In genomic region chr6:167371770-167372240, GRCh38 we compare ENCODE assay signal across 10 cellular contexts. TPM values are rescaled to one million over a fixed set of nuclear protein-coding genes. Genes with fewer than 3 reads are reported as not detected.
A peak's percentile ranks its signal among the peaks of the same experiment; 100 is the strongest.
DNase-seq lines count a peak whose midpoint lies in the region; ATAC-seq and TF ChIP-seq lines count a peak whose summit lies in the region.
"Not testable (repeated sequence)": the region's sequence is repeated elsewhere in the genome, so short reads cannot be mapped to it uniquely, and the experiment has no call there.
"Had no signal": no experiment of that assay in that cellular context is flagged by ENCODE, and none has a peak within 500 bp of the region (broad histone marks: within the 10 kb centered on the region; RNA-seq: fewer than 3 reads in every experiment).

No MANE protein-coding gene starts in this region.

- not testable (repeated sequence) for BruUV-seq in A673 (replicated peaks; lab: Mats Ljungman, UMichigan)

- H3K9me3 Mint-ChIP-seq in HFFc6, activated B cell treated with CpG ODN at 0.5 μM for 24 hours, endodermal cell: not testable (repeated sequence)

- intact Hi-C loops in A673 (cut with micrococcal nuclease; ENCODE audit: unreplicated experiment); left colon (cut with DNase I, micrococcal nuclease); psoas muscle (cut with DNase I): not testable (repeated sequence)
- intact Hi-C loops in activated B cell treated with CpG ODN at 0.5 μM for 24 hours (cut with micrococcal nuclease) = loop anchor here (5.0 to 10.0 kb wide), 3 partner anchors 87 to 595 kb away; no protein-coding TSS in a partner anchor

- CTCF ChIA-PET in A673 (lab: Charles Lee); activated B cell treated with CpG ODN at 0.5 μM for 24 hours (lab: Charles Lee): not testable (repeated sequence)

- not testable (repeated sequence) for H3K27me3 Mint-ChIP-seq in HFFc6 (ENCODE audit: insufficient read depth); activated B cell treated with CpG ODN at 0.5 μM for 24 hours; endodermal cell (ENCODE audit: insufficient read depth)

- H3K27me3 ChIP-seq in A673 (replicated peaks; ENCODE audit: insufficient read depth, low read depth, low read length, poor library complexity); endodermal cell (ENCODE audit: control insufficient read depth, insufficient read depth, low read length, poor library complexity, severe bottlenecking); psoas muscle (ENCODE audit: insufficient read depth in 3 of 3, low read length in 2 of 3): not testable (repeated sequence)

- WGBS in endodermal cell (ENCODE audit: insufficient coverage in 1 of 2, insufficient read length in 1 of 2), 2 experiments = 50% methylated on average over 2 of the region's 7 CpGs; no CpG with 5 or more reads in 1 of the 2 experiments
- 7 to 15% (median 9%) methylated on average over 2 to 3 of the region's 7 CpGs for WGBS in psoas muscle, 3 donors

- not testable (repeated sequence) for DNase-seq in A673 (ENCODE audit: low spot score); HFFc6; activated B cell treated with CpG ODN at 0.5 μM for 24 hours; endodermal cell; left colon; psoas muscle

- TF ChIP-seq CTCF in A673 (conservative IDR thresholded peaks at IDR 0.05; ENCODE audit: low read depth, low read length) (peak; percentile 43), HFFc6 (IDR thresholded peaks at IDR 0.05) (peak; percentile 63), endodermal cell (conservative IDR thresholded peaks at IDR 0.05) (peak; percentile 57), psoas muscle (IDR thresholded peaks at IDR 0.05) (peak; percentile 30)
- TF ChIP-seq CTCF in activated B cell treated with CpG ODN at 0.5 μM for 24 hours (IDR thresholded peaks at IDR 0.05) = not testable (repeated sequence)

- not testable (repeated sequence) for H3K4me3 Mint-ChIP-seq in HFFc6, activated B cell treated with CpG ODN at 0.5 μM for 24 hours, endodermal cell

- not testable (repeated sequence) for H3K9ac ChIP-seq in endodermal cell (ENCODE audit: extremely low read depth, low read length, poor library complexity, severe bottlenecking)

- not testable (repeated sequence) for H3K4me3 ChIP-seq in A673 (ENCODE audit: low read depth, low read length, poor library complexity, severe bottlenecking); endodermal cell (ENCODE audit: low read length); psoas muscle

- POLR2A ChIA-PET in A673 (lab: Charles Lee; ENCODE audit: low non-redundant PET); activated B cell treated with CpG ODN at 0.5 μM for 24 hours (lab: Charles Lee): not testable (repeated sequence)

- not testable (repeated sequence) for H3K4me1 ChIP-seq in A673 (ENCODE audit: insufficient read depth, low read length, poor library complexity, severe bottlenecking); endodermal cell (ENCODE audit: control insufficient read depth, insufficient read depth, low read length); psoas muscle

- H3K36me3 ChIP-seq in A673 (ENCODE audit: insufficient read depth, low read length, poor library complexity, severe bottlenecking); endodermal cell (ENCODE audit: control insufficient read depth, insufficient read depth, low read length); psoas muscle (ENCODE audit: insufficient read depth in 1 of 2, low read depth in 1 of 2): not testable (repeated sequence)

- ATAC-seq in GM18868 (IDR thresholded peaks at IDR 0.05; ENCODE audit: unreplicated experiment) (peak; percentile 85), HG03442 (IDR thresholded peaks at IDR 0.05; ENCODE audit: unreplicated experiment) (peak; percentile 65), activated B cell treated with CpG ODN at 0.5 μM for 24 hours (ENCODE audit: low read depth) (peak; percentile 70), left colon (peak; percentile 64), psoas muscle (peak in 2 of 4 donors; percentile 53 to 59)

- not testable (repeated sequence) for H3K36me3 Mint-ChIP-seq in HFFc6 (ENCODE audit: low read depth); activated B cell treated with CpG ODN at 0.5 μM for 24 hours (ENCODE audit: low read depth); endodermal cell (ENCODE audit: low read depth)

- not testable (repeated sequence) for H3K9me3 ChIP-seq in A673 (ENCODE audit: low read depth, low read length, poor library complexity, severe bottlenecking); endodermal cell (ENCODE audit: control insufficient read depth, low read length); psoas muscle

- not testable (repeated sequence) for H3K27ac ChIP-seq in A673 (ENCODE audit: low read depth, low read length, poor library complexity, severe bottlenecking); endodermal cell (ENCODE audit: low read depth, low read length); psoas muscle

- H3K4me1 Mint-ChIP-seq in HFFc6 (ENCODE audit: low read depth); activated B cell treated with CpG ODN at 0.5 μM for 24 hours; endodermal cell: not testable (repeated sequence)

- not testable (repeated sequence) for H3K27ac Mint-ChIP-seq in HFFc6, activated B cell treated with CpG ODN at 0.5 μM for 24 hours, endodermal cell

RNA-seq across cellular contexts. Expression of gene TTLL2, which starts 46.9 kb away (rescaled TPM):
- total RNA-seq in A673 (2021) (not detected in 2 replicates), activated B cell treated with CpG ODN at 0.5 μM for 24 hours (not detected in 2 replicates), endodermal cell (not detected), left colon (not detected), psoas muscle (not detected)
- not detected for total RNA-seq in HFFc6 (2021; fragmentation: NEBNext Ultra II Directional; extraction: Animal tissue kit (Norgen Biotek cat#: 25700))
- not detected for polyA plus RNA-seq in endodermal cell (2013, experiment 1 of 2)
- not detected for polyA plus RNA-seq in endodermal cell (2013, experiment 2 of 2)
- not detected for polyA plus RNA-seq in psoas muscle
- total RNA-seq: M059J, SK-MEL-5 had no signal
